In the genomic region with DNA sequence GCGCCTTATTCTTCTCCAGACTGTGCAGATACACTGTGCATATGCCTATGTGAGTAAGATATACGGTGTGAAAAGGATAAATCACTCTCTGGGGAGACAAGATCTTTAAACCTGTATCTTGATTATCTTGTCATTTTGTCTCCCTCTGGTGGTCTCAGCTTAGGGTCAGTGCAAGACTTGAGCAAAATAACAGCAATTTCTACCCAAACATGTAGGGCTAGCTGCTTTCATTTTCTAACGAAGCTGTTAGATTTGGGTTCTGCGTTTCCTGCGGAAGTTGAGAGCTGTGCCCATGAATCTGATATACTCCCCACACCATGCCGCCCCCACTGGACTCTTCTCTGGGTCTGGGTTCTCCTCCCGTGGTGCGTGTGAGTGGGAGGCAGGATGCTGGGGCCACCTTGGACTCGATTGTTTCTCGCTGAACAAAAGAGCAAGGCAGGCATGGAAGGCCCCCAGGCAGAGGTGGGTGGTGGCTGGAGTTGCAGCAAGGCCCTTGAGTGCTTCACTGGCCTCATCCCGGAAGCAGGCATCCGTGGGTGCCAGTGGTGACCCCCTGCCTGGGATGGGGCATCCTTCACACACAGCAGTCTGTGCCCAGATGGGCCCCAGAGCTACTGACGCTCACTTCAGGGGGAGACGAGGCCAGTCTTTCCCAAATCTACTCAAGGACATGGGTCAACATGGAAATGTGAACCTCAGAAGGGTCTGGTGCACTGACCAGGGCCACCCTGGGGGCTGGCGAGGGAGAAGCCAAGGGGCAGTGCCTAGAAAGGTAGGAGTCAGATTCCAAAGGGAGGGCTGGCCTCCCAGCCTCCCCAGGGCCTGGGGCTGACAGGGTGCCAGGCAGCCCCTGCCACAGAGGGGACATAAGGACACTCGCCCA, we compare ENCODE assay signal across 10 cellular contexts.
DNase-seq lines count a peak whose midpoint lies in the region; ATAC-seq and TF ChIP-seq lines count a peak whose summit lies in the region.
"Had no signal": no experiment of that assay in that cellular context is flagged by ENCODE, and none has a peak within 500 bp of the region (broad histone marks: within the 10 kb centered on the region; RNA-seq: fewer than 3 reads in every experiment).

No MANE protein-coding gene starts in this region.

- DNase-seq in cardiac muscle cell (ENCODE audit: low read depth in 1 of 2, low spot score in 1 of 2) = peak in 1 of 2 donors; percentile 25
- no peak for DNase-seq in left ventricle myocardium inferior
- DNase-seq in activated CD4-positive, alpha-beta T cell treated with anti-CD3 and anti-CD28 coated beads, Interleukin-2, amount 50 U/mL, for 48 hours = peak; percentile 27 to 30
- peak; percentile 73 for DNase-seq in globus pallidus (ENCODE audit: low spot score)
- no peak for DNase-seq in type B pancreatic cell (ENCODE audit: extremely low spot score, unreplicated experiment)
- no peak for DNase-seq in HuH-7.5 (ENCODE audit: low spot score)
- DNase-seq: cerebellar nuclear complex, naive B cell had no signal

- H3K27me3 ChIP-seq in cardiac muscle cell = no peaks in the 10 kb centered on the region
- peaks cover 39% of the 10 kb centered on the region for H3K27me3 ChIP-seq in left ventricle myocardium inferior (ENCODE audit: low read depth)

- H3K36me3 Mint-ChIP-seq in type B pancreatic cell = peaks cover 10% of the 10 kb centered on the region
- H3K36me3 Mint-ChIP-seq: naive B cell had no signal

- no peak overlapping the region for H3K27ac Mint-ChIP-seq in type B pancreatic cell

- H3K4me1 ChIP-seq in cardiac muscle cell (ENCODE audit: low read depth) (no peaks in the 10 kb centered on the region), left ventricle myocardium inferior (no peaks in the 10 kb centered on the region)

- H3K36me3 ChIP-seq in cardiac muscle cell (no peaks in the 10 kb centered on the region), left ventricle myocardium inferior (no peaks in the 10 kb centered on the region)

- intact Hi-C loops in left ventricle myocardium inferior (cut with micrococcal nuclease) = no loop called here

- H3K4me3 ChIP-seq in cardiac muscle cell = no peak overlapping the region
- no peak overlapping the region for H3K4me3 ChIP-seq in left ventricle myocardium inferior

- TF ChIP-seq CTCF in cardiac muscle cell (IDR thresholded peaks at IDR 0.05; ENCODE audit: low read depth, low read length) (peak; percentile 8), left ventricle myocardium inferior (IDR thresholded peaks at IDR 0.05; ENCODE audit: borderline replicate concordance) (no peak), type B pancreatic cell (conservative IDR thresholded peaks at IDR 0.05) (peak; percentile 66)

- no peaks in the 10 kb centered on the region for H3K9me3 Mint-ChIP-seq in type B pancreatic cell

- H3K9me3 ChIP-seq in cardiac muscle cell (ENCODE audit: low read depth) = no peaks in the 10 kb centered on the region
- no peaks in the 10 kb centered on the region for H3K9me3 ChIP-seq in left ventricle myocardium inferior (replicated peaks)

- no peak overlapping the region for H3K4me3 Mint-ChIP-seq in type B pancreatic cell
- H3K4me3 Mint-ChIP-seq: naive B cell had no signal

- H3K27ac ChIP-seq in cardiac muscle cell = no peak overlapping the region
- H3K27ac ChIP-seq in left ventricle myocardium inferior (replicated peaks) = no peak overlapping the region

- H3K4me1 Mint-ChIP-seq in type B pancreatic cell (ENCODE audit: unreplicated experiment) = peaks cover 12% of the 10 kb centered on the region

- H3K27me3 Mint-ChIP-seq in type B pancreatic cell = no peaks in the 10 kb centered on the region

- no peak for ATAC-seq in HG03520 (IDR thresholded peaks at IDR 0.05; ENCODE audit: unreplicated experiment)
- no peak for ATAC-seq in HG02884 (IDR thresholded peaks at IDR 0.05; ENCODE audit: unreplicated experiment)

Comparison
In these comparisons a context has a peak if more than half of its experiments do, and no peak if none do; other contexts are left out.
1. DNase-seq: peak in activated CD4-positive, alpha-beta T cell treated with anti-CD3 and anti-CD28 coated beads, Interleukin-2, amount 50 U/mL, for 48 hours (2 of 2) and globus pallidus (single experiment); none in left ventricle myocardium inferior (single experiment), type B pancreatic cell (single experiment) and HuH-7.5 (single experiment).